8 cellular contexts compared by ENCODE assay signal in genomic region chr19:3986260-3987041, GRCh38. TPM values are rescaled to one million over a fixed set of nuclear protein-coding genes. Genes with fewer than 3 reads are reported as not detected.
A peak's percentile ranks its signal among the peaks of the same experiment; 100 is the strongest.
DNase-seq lines count a peak whose midpoint lies in the region; ATAC-seq, FAIRE-seq and TF ChIP-seq lines count a peak whose summit lies in the region.

No MANE protein-coding gene starts in this region.

- TF ChIP-seq RAD21 in H1 (IDR thresholded peaks at IDR 0.05 in 1 of 2, conservative IDR thresholded peaks at IDR 0.05 in 1 of 2; ENCODE audit: low read depth in 2 of 2, low read length in 2 of 2) = peak in 1 of 2 experiments; percentile 32; a peak in 2 of 4 replicates

- WGBS in H1 (ENCODE audit: extremely low coverage in 1 of 2, insufficient coverage in 1 of 2, insufficient read length in 1 of 2, insufficient replicate concordance in 2 of 2, low coverage in 1 of 2, low lambda C conversion rate in 2 of 2, missing lambda C conversion rate in 1 of 2), 2 experiments = 9% methylated on average over 21 of the region's 21 CpGs; no CpG with 5 or more reads in 1 of the 2 experiments
- 3% methylated on average over 16 of the region's 21 CpGs for WGBS in mesenchymal stem cell

- H3K9me3 ChIP-seq in BE2C = no peaks in the 10 kb centered on the region
- H3K9me3 ChIP-seq in HAP-1 = no peaks in the 10 kb centered on the region
- H3K9me3 ChIP-seq in H1 (ENCODE audit: insufficient read depth in 2 of 2, low read depth in 1 of 2, low read length in 1 of 2) = no peaks in the 10 kb centered on the region
- H3K9me3 ChIP-seq in mesenchymal stem cell (ENCODE audit: control insufficient read depth, low read length) = no peaks in the 10 kb centered on the region
- H3K9me3 ChIP-seq in subcutaneous abdominal adipose tissue (ENCODE audit: control insufficient read depth in 5 of 5, low read length in 5 of 5) = no peaks in the 10 kb centered on the region

- no peak overlapping the region for H4K8ac ChIP-seq in H1 (ENCODE audit: extremely low read depth, insufficient read depth, low read length)
- no peak overlapping the region for H4K8ac ChIP-seq in mesenchymal stem cell (ENCODE audit: low read length)

- no peak for FAIRE-seq in H1 (lab: Jason Lieb, UNC)

- H3K4me2 ChIP-seq in H1 (ENCODE audit: insufficient read depth in 1 of 2, low read depth in 2 of 2, low read length in 2 of 2) (peak overlapping the region; percentile 77 to 97), mesenchymal stem cell (ENCODE audit: low read length, poor library complexity, severe bottlenecking) (peak overlapping the region; percentile 77)

- no peak overlapping the region for H3K56ac ChIP-seq in H1 (replicated peaks; ENCODE audit: insufficient read length, low read depth, low read length)

- TF ChIP-seq POLR2A in H1 (IDR thresholded peaks at IDR 0.05; ENCODE audit: control extremely low read depth in 1 of 2, low read depth in 2 of 2, low read length in 2 of 2) = no peak

- no peak overlapping the region for H3K4ac ChIP-seq in H1 (replicated peaks; ENCODE audit: insufficient read length, low read depth, low read length)
- H3K4ac ChIP-seq in mesenchymal stem cell (ENCODE audit: low read depth in 1 of 2, low read length in 2 of 2) = no peak overlapping the region

- H2AFZ ChIP-seq in H1 (ENCODE audit: low read length) (no peak overlapping the region), mesenchymal stem cell (ENCODE audit: low read depth, low read length) (peak overlapping the region; percentile 57)

- in situ Hi-C loops in HAP-1 (cut with MboI; ENCODE audit: low sequenced_read_pairs) = no loop called here

- H2BK15ac ChIP-seq in H1 (ENCODE audit: low read length) (no peak overlapping the region), mesenchymal stem cell (ENCODE audit: low read depth, poor library complexity, severe bottlenecking) (no peak overlapping the region)

- H2BK12ac ChIP-seq in H1 (ENCODE audit: low read depth, low read length) = no peak overlapping the region
- peak overlapping the region in 1 of 2 experiments; percentile 34 for H2BK12ac ChIP-seq in mesenchymal stem cell (ENCODE audit: low read length in 2 of 2)

- H3K23ac ChIP-seq in H1 (ENCODE audit: insufficient read length) (no peak overlapping the region), mesenchymal stem cell (ENCODE audit: low read length in 2 of 2) (no peak overlapping the region)

- H3K4me3 ChIP-seq in BE2C (ENCODE audit: low read depth, low read length) (peak overlapping the region; percentile 100), HAP-1 (peak overlapping the region; percentile 95), H1 (ENCODE audit: extremely low read depth in 1 of 4, insufficient read depth in 2 of 4, low read depth in 3 of 4, low read length in 4 of 4) (peak overlapping the region; percentile 26 to 99 (median 88); a peak in 6 of 8 replicates), mesenchymal stem cell (ENCODE audit: insufficient read depth in 1 of 2, low read depth in 1 of 2, low read length in 2 of 2) (peak overlapping the region in 1 of 2 experiments; percentile 95), subcutaneous abdominal adipose tissue (ENCODE audit: low read depth in 1 of 5, low read length in 5 of 5) (peak overlapping the region in 4 of 5 donors; percentile 77 to 98 (median 88))

- no peak overlapping the region for H4K91ac ChIP-seq in H1 (replicated peaks; ENCODE audit: insufficient read length, low read length)
- no peak overlapping the region for H4K91ac ChIP-seq in mesenchymal stem cell (ENCODE audit: low read length)

- TF ChIP-seq CTCF in BE2C (IDR thresholded peaks at IDR 0.05; ENCODE audit: low read depth, low read length) (peak; percentile 65), H1 (IDR thresholded peaks at IDR 0.05; ENCODE audit: control extremely low read depth in 1 of 3, insufficient read depth in 1 of 3, low read depth in 1 of 3, low read length in 3 of 3) (peak in 1 of 3 experiments; percentile 33; a peak in 2 of 4 replicates)

- H4K20me1 ChIP-seq in H1 (replicated peaks in 1 of 2; ENCODE audit: control insufficient read depth in 1 of 2, insufficient read depth in 2 of 2, low read length in 2 of 2) = peaks cover 35% of the 10 kb centered on the region in 2 experiments

- H2AK5ac ChIP-seq in H1 (ENCODE audit: low read depth, low read length) (no peak overlapping the region), mesenchymal stem cell (ENCODE audit: low read length, severe bottlenecking) (no peak overlapping the region)

- H2BK5ac ChIP-seq in H1 (ENCODE audit: low read depth, low read length) (no peak overlapping the region), mesenchymal stem cell (ENCODE audit: low read depth, low read length, poor library complexity, severe bottlenecking) (no peak overlapping the region)

- H3K9ac ChIP-seq in H1 (replicated peaks in 1 of 4; ENCODE audit: extremely low read depth in 1 of 4, low read depth in 3 of 4, low read length in 3 of 4) (no peak overlapping the region), mesenchymal stem cell (ENCODE audit: low read length) (peak overlapping the region; percentile 96), subcutaneous abdominal adipose tissue (ENCODE audit: low read length in 5 of 5) (peak overlapping the region in 2 of 5 donors; percentile 47 to 67)

- H3K79me2 ChIP-seq in H1 (ENCODE audit: control insufficient read depth in 1 of 2, insufficient read depth in 2 of 2, low read length in 2 of 2) = peaks cover 19 to 39% of the 10 kb centered on the region in 2 experiments

- H3K23me2 ChIP-seq in H1 (ENCODE audit: low read depth, low read length) = peaks cover 8% of the 10 kb centered on the region

- CTCF ChIA-PET in H1 (lab: Charles Lee; ENCODE audit: partially characterized antibody) = interaction anchor here (1.2 to 1.6 kb wide), 3 partner anchors 17 to 155 kb away, joined by 3 to 8 read pairs (median 4); no protein-coding TSS in a partner anchor

- peak overlapping the region; percentile 9 for H4K5ac ChIP-seq in H1 (ENCODE audit: insufficient read length, low read depth, low read length)

- H3K79me1 ChIP-seq in H1 (ENCODE audit: low read depth, low read length) = peaks cover 11% of the 10 kb centered on the region
- H3K79me1 ChIP-seq in mesenchymal stem cell (replicated peaks; ENCODE audit: low read length, poor library complexity, severe bottlenecking) = no peaks in the 10 kb centered on the region

- H3K27ac ChIP-seq in H1 (ENCODE audit: low read depth, low read length) (no peak overlapping the region), mesenchymal stem cell (ENCODE audit: low read length, poor library complexity, severe bottlenecking) (peak overlapping the region; percentile 44), subcutaneous abdominal adipose tissue (ENCODE audit: low read depth, low read length) (peak overlapping the region; percentile 97)

- H3K14ac ChIP-seq in H1 (ENCODE audit: insufficient read length) (no peak overlapping the region), mesenchymal stem cell (ENCODE audit: low read length in 2 of 2) (no peak overlapping the region)

- peaks cover 37% of the 10 kb centered on the region for H3K36me3 ChIP-seq in BE2C
- H3K36me3 ChIP-seq in HAP-1 (replicated peaks) = peaks cover 38% of the 10 kb centered on the region
- peaks cover 26 to 32% (median 28%) of the 10 kb centered on the region in 4 experiments for H3K36me3 ChIP-seq in H1 (ENCODE audit: control insufficient read depth in 2 of 4, insufficient read depth in 4 of 4, low read length in 3 of 4)
- H3K36me3 ChIP-seq in mesenchymal stem cell (ENCODE audit: control insufficient read depth in 1 of 2, insufficient read depth in 2 of 2, low read depth in 1 of 2, low read length in 2 of 2) = peaks cover 29 to 31% of the 10 kb centered on the region in 2 experiments
- H3K36me3 ChIP-seq in subcutaneous abdominal adipose tissue (ENCODE audit: control insufficient read depth in 5 of 5, insufficient read depth in 5 of 5, low read length in 5 of 5) = peaks cover 0 to 29% (median 28%) of the 10 kb centered on the region in 5 donors

- no peak overlapping the region; the same call in 1 of the 2 replicates for H3K18ac ChIP-seq in H1 (ENCODE audit: extremely low read depth, low read length)
- no peak overlapping the region for H3K18ac ChIP-seq in mesenchymal stem cell (ENCODE audit: low read depth in 1 of 2, low read length in 2 of 2)

- H3K4me1 ChIP-seq in BE2C (peaks cover 16% of the 10 kb centered on the region), HAP-1 (peaks cover 27% of the 10 kb centered on the region), H1 (replicated peaks in 1 of 4; ENCODE audit: control insufficient read depth in 3 of 4, insufficient read depth in 4 of 4, low read length in 3 of 4) (peaks cover 2 to 16% (median 10%) of the 10 kb centered on the region in 4 experiments), mesenchymal stem cell (ENCODE audit: control insufficient read depth, insufficient read depth, low read depth, low read length) (peaks cover 27% of the 10 kb centered on the region), subcutaneous abdominal adipose tissue (ENCODE audit: control insufficient read depth in 5 of 5, insufficient read depth in 5 of 5, low read length in 5 of 5) (peaks cover 19 to 61% (median 57%) of the 10 kb centered on the region in 5 donors)

- ATAC-seq in HG02588 (IDR thresholded peaks at IDR 0.05; ENCODE audit: unreplicated experiment) = no peak

- H3K27me3 ChIP-seq in BE2C = no peaks in the 10 kb centered on the region
- H3K27me3 ChIP-seq in HAP-1 (ENCODE audit: low read depth) = no peaks in the 10 kb centered on the region
- H3K27me3 ChIP-seq in H1 (replicated peaks in 1 of 4; ENCODE audit: control insufficient read depth in 3 of 4, extremely low read depth in 1 of 4, insufficient read depth in 3 of 4, low read length in 3 of 4) = no peaks in the 10 kb centered on the region
- no peaks in the 10 kb centered on the region for H3K27me3 ChIP-seq in mesenchymal stem cell (ENCODE audit: control insufficient read depth in 1 of 2, insufficient read depth in 1 of 2, low read length in 2 of 2)
- H3K27me3 ChIP-seq in subcutaneous abdominal adipose tissue (ENCODE audit: control insufficient read depth in 5 of 5, insufficient read depth in 4 of 5, low read length in 5 of 5) = no peaks in the 10 kb centered on the region

- H2BK20ac ChIP-seq in H1 (ENCODE audit: low read length) = no peak overlapping the region

- H2BK120ac ChIP-seq in H1 (replicated peaks; ENCODE audit: low read depth, low read length) (peak overlapping the region; percentile 38), mesenchymal stem cell (ENCODE audit: low read depth, low read length) (no peak overlapping the region)

- no peak for TF ChIP-seq EP300 in H1 (IDR thresholded peaks at IDR 0.05; ENCODE audit: borderline replicate concordance in 1 of 2, low read depth in 2 of 2, low read length in 2 of 2)

- DNase-seq in BE2C (peak; percentile 75), HAP-1 (ENCODE audit: low spot score in 2 of 2) (peak; percentile 87 to 92), NCI-H446 (lab: John Stamatoyannopoulos, UW) (peak; percentile 83 to 90), H1 (ENCODE audit: low read depth in 1 of 2, low spot score in 2 of 2) (no peak), mesenchymal stem cell (peak; percentile 88)
- peak; percentile 51 for DNase-seq in activated CD4-positive, CD25-positive, alpha-beta regulatory T cell treated with anti-CD3 and anti-CD28 coated beads, Interleukin-2, amount 50 U/mL, for 72 hours

- POLR2A ChIA-PET in H1 (lab: Charles Lee; ENCODE audit: partially characterized antibody) = interaction anchor here (0.9 to 12.0 kb wide), 23 partner anchors 8 to 1509 kb away, joined by 3 to 870 read pairs (median 7); partner anchors contain the start of genes APBA3, DAPK3, MRPL54 and PIAS4

RNA-seq across cellular contexts. Expression of gene EEF2, which starts 1.2 kb away (rescaled TPM):
- 3,076 TPM for polyA plus RNA-seq in BE2C (2012; ENCODE audit: insufficient read depth, insufficient read length, low read depth)
- 3,380 and 3,443 TPM in 2 replicates for total RNA-seq in H1 (2021; fragmentation: NEBNext Ultra II Directional; extraction: Animal tissue kit (Norgen Biotek cat#: 25700))
- 1,554 and 2,482 TPM in 2 replicates for polyA plus RNA-seq in H1 (2011; rRNA removed)
- 2,432 TPM for polyA plus RNA-seq in H1 (2011; cell fraction: cytosol; rRNA removed)
- 2,476 TPM for polyA plus RNA-seq in H1 (2011; cell fraction: nucleus; rRNA removed)
- polyA plus RNA-seq in H1 (2012, experiment 1 of 2) = 3,535 to 4,309 TPM (median 3,652 TPM) in 4 replicates
- 3,970 TPM for polyA plus RNA-seq in H1 (2012, experiment 2 of 2)
- polyA plus RNA-seq in H1 (2013, experiment 1 of 2) = 1,821 TPM
- polyA plus RNA-seq in H1 (2013, experiment 2 of 2) = 1,896 TPM
- polyA minus RNA-seq in H1 (2011; rRNA and poly(A)+ RNA removed) = 1,497 and 1,567 TPM in 2 replicates
- 2,226 TPM for polyA minus RNA-seq in H1 (2011; cell fraction: cytosol; rRNA and poly(A)+ RNA removed)
- polyA minus RNA-seq in H1 (2011; cell fraction: nucleus; rRNA and poly(A)+ RNA removed) = 1,168 TPM
- polyA plus RNA-seq in mesenchymal stem cell (2013, experiment 1 of 2) = 2,485 TPM
- polyA plus RNA-seq in mesenchymal stem cell (2013, experiment 2 of 2) = 2,452 TPM

RNA-seq across cellular contexts. Expression of gene DAPK3, which starts 15.6 kb away (rescaled TPM):
- polyA plus RNA-seq in BE2C (2012; ENCODE audit: insufficient read depth, insufficient read length, low read depth) = 134 TPM
- total RNA-seq in H1 (2021; fragmentation: NEBNext Ultra II Directional; extraction: Animal tissue kit (Norgen Biotek cat#: 25700)) = 78.1 and 80.8 TPM in 2 replicates
- polyA plus RNA-seq in H1 (2011; rRNA removed) = 53.2 and 76.8 TPM in 2 replicates
- polyA plus RNA-seq in H1 (2011; cell fraction: cytosol; rRNA removed) = 70.8 TPM
- polyA plus RNA-seq in H1 (2011; cell fraction: nucleus; rRNA removed) = 106 TPM
- polyA plus RNA-seq in H1 (2012, experiment 1 of 2) = 67.8 to 88.3 TPM (median 85.3 TPM) in 4 replicates
- 51.5 TPM for polyA plus RNA-seq in H1 (2012, experiment 2 of 2)
- polyA plus RNA-seq in H1 (2013, experiment 1 of 2) = 41.4 TPM
- polyA plus RNA-seq in H1 (2013, experiment 2 of 2) = 42.2 TPM
- polyA minus RNA-seq in H1 (2011; rRNA and poly(A)+ RNA removed) = 29.4 and 48.1 TPM in 2 replicates
- 45.4 TPM for polyA minus RNA-seq in H1 (2011; cell fraction: cytosol; rRNA and poly(A)+ RNA removed)
- 29.7 TPM for polyA minus RNA-seq in H1 (2011; cell fraction: nucleus; rRNA and poly(A)+ RNA removed)
- 83.5 TPM for polyA plus RNA-seq in mesenchymal stem cell (2013, experiment 1 of 2)
- polyA plus RNA-seq in mesenchymal stem cell (2013, experiment 2 of 2) = 80.6 TPM

RNA-seq across cellular contexts. Expression of gene PIAS4, which starts 21.1 kb away (rescaled TPM):
- 105 TPM for polyA plus RNA-seq in BE2C (2012; ENCODE audit: insufficient read depth, insufficient read length, low read depth)
- total RNA-seq in H1 (2021; fragmentation: NEBNext Ultra II Directional; extraction: Animal tissue kit (Norgen Biotek cat#: 25700)) = 41.4 and 51.4 TPM in 2 replicates
- 30.2 and 50.9 TPM in 2 replicates for polyA plus RNA-seq in H1 (2011; rRNA removed)
- polyA plus RNA-seq in H1 (2011; cell fraction: cytosol; rRNA removed) = 20.8 TPM
- polyA plus RNA-seq in H1 (2011; cell fraction: nucleus; rRNA removed) = 63.1 TPM
- 38.4 to 43.8 TPM (median 41.8 TPM) in 4 replicates for polyA plus RNA-seq in H1 (2012, experiment 1 of 2)
- 41.0 TPM for polyA plus RNA-seq in H1 (2012, experiment 2 of 2)
- polyA plus RNA-seq in H1 (2013, experiment 1 of 2) = 50.9 TPM
- 51.6 TPM for polyA plus RNA-seq in H1 (2013, experiment 2 of 2)
- polyA minus RNA-seq in H1 (2011; rRNA and poly(A)+ RNA removed) = 15.1 and 22.0 TPM in 2 replicates
- polyA minus RNA-seq in H1 (2011; cell fraction: cytosol; rRNA and poly(A)+ RNA removed) = 18.9 TPM
- 25.7 TPM for polyA minus RNA-seq in H1 (2011; cell fraction: nucleus; rRNA and poly(A)+ RNA removed)
- 49.3 TPM for polyA plus RNA-seq in mesenchymal stem cell (2013, experiment 1 of 2)
- polyA plus RNA-seq in mesenchymal stem cell (2013, experiment 2 of 2) = 49.4 TPM

RNA-seq across cellular contexts. Expression of gene NMRK2, which starts 53.6 kb away (rescaled TPM):
- not detected for polyA plus RNA-seq in BE2C (2012; ENCODE audit: insufficient read depth, insufficient read length, low read depth)
- 86.2 and 87.4 TPM in 2 replicates for total RNA-seq in H1 (2021; fragmentation: NEBNext Ultra II Directional; extraction: Animal tissue kit (Norgen Biotek cat#: 25700))
- polyA plus RNA-seq in H1 (2011; rRNA removed) = 206 and 227 TPM in 2 replicates
- polyA plus RNA-seq in H1 (2011; cell fraction: cytosol; rRNA removed) = 162 TPM
- 147 TPM for polyA plus RNA-seq in H1 (2011; cell fraction: nucleus; rRNA removed)
- polyA plus RNA-seq in H1 (2012, experiment 1 of 2) = 91.2 to 153 TPM (median 146 TPM) in 4 replicates
- 175 TPM for polyA plus RNA-seq in H1 (2012, experiment 2 of 2)
- polyA plus RNA-seq in H1 (2013, experiment 1 of 2) = 74.9 TPM
- polyA plus RNA-seq in H1 (2013, experiment 2 of 2) = 74.3 TPM
- 24.2 and 37.1 TPM in 2 replicates for polyA minus RNA-seq in H1 (2011; rRNA and poly(A)+ RNA removed)
- polyA minus RNA-seq in H1 (2011; cell fraction: cytosol; rRNA and poly(A)+ RNA removed) = 54.2 TPM
- 39.7 TPM for polyA minus RNA-seq in H1 (2011; cell fraction: nucleus; rRNA and poly(A)+ RNA removed)
- polyA plus RNA-seq in mesenchymal stem cell (2013, experiment 1 of 2) = not detected
- polyA plus RNA-seq in mesenchymal stem cell (2013, experiment 2 of 2) = not detected

Comparison
In these comparisons a context has a peak if more than half of its experiments do, and no peak if none do; other contexts are left out.
1. DNase-seq: peak in BE2C (single experiment), HAP-1 (2 of 2), NCI-H446 (2 of 2), activated CD4-positive, CD25-positive, alpha-beta regulatory T cell treated with anti-CD3 and anti-CD28 coated beads, Interleukin-2, amount 50 U/mL, for 72 hours (single experiment) and mesenchymal stem cell (single experiment); none in H1 (0 of 2).